ENCODE assay signal across 19 cellular contexts in the genomic region with DNA sequence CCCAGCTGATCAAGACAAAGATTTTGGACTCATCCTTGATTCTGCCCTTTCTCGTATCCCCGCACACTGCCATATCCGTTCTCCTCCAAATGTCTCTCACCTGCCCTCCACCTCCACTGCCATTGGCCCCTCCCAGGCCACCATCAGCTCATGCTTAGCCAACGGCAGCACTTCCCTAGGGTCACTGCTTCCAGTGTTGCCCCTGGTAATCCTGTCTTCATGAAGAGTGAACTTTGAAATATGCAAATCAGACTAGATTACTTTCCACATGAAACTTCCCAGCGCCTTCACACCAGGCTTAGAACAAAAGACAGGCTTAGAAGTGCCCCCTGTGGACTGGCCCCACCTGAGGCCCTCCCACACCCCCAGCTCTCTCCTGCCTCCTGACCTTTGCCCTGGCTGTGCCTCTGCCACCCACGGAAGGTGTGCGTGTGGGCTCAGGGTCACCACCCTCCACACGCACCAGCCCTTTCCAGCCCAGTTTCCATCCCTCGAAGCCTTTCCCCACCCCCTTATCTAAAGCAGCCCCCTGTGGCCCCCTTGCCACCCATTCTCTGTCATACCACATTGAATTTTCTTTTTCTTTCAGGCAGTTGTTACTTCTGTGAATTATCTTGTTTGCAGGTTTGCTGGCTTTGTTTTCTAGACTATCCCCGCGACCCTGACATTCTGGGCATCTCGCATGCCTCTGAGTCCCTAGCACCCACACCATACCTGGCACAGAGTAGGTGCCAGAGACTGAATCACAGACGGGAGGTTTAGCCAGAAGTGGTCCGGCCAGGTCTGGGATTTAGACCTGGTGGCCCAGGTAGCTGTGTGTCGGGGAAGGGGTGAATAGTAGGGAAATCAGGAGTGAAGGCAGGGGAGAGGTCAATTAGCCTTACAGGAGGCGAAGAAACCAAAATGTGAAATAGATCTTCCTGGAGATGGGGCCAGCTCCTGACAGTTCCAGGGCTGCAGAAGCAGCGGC. TPM values are rescaled to one million over a fixed set of nuclear protein-coding genes. Genes with fewer than 3 reads are reported as not detected.
"Had no signal": no experiment of that assay in that cellular context is flagged by ENCODE, and none has a peak within 500 bp of the region (broad histone marks: within the 10 kb centered on the region; RNA-seq: fewer than 3 reads in every experiment).

No MANE protein-coding gene starts in this region.

- H3K4me3 ChIP-seq: adrenal gland, lower lobe of right lung, neural progenitor cell, ovary, stomach, testis had no signal

- H3K36me3 ChIP-seq: adrenal gland, lower lobe of right lung, neural progenitor cell, ovary, stomach had no signal

- H3K4me2 ChIP-seq: neural progenitor cell had no signal

- DNase-seq: activated B cell treated with CpG ODN at 0.5 μM for 24 hours; activated CD4-positive, alpha-beta T cell treated with anti-CD3 and anti-CD28 coated beads, Interleukin-2, amount 50 U/mL, for 1 hour; lower lobe of right lung; ovary; stimulated activated CD4-positive, alpha-beta T cell treated with anti-CD3 and anti-CD28 coated beads, Interleukin-12 subunit alpha, Interleukin-12 subunit beta, amount 100 ng/mL, for 4 hours; stimulated activated CD4-positive, alpha-beta T cell treated with anti-CD3 and anti-CD28 coated beads, Interleukin-2, amount 100 ng/mL, for 24 hours; SW 1271; testis had no signal

- H3K4me1 ChIP-seq: adrenal gland, lower lobe of right lung, stomach, testis had no signal

- H3K27me3 ChIP-seq: adrenal gland, ovary, testis had no signal

- H3K9me3 ChIP-seq: adrenal gland, lower lobe of right lung, ovary, stomach, testis had no signal

- H2AFZ ChIP-seq: neural progenitor cell had no signal

- H3K27ac ChIP-seq: adrenal gland, lower lobe of right lung, neural progenitor cell, ovary, stomach, testis had no signal

- ATAC-seq: lower lobe of right lung had no signal

- H3K9ac ChIP-seq: neural progenitor cell had no signal

RNA-seq across cellular contexts. Expression of gene C10orf53, which starts 26.8 kb away (rescaled TPM):
- total RNA-seq: activated B cell treated with CpG ODN at 0.5 μM for 24 hours; activated CD8-positive, alpha-beta memory T cell treated with anti-CD3 and anti-CD28 coated beads for 36 hours; activated T-helper 2 cell treated with anti-CD3 and anti-CD28 coated beads, Interferon-gamma antibody, Interleukin-2, Interleukin-4, amounts not matched to agents 10 μg/mL and 5 μg/mL and 100 μg/mL, durations not matched to agents 14 hours and 24 hours and 36 hours; adrenal gland; chondrocyte; dermis microvascular lymphatic vessel endothelial cell; kidney epithelial cell; lower lobe of right lung; ovary; stomach; T-helper 2 cell treated with Interferon-gamma antibody and Interleukin-4, amounts not matched to agents 100 ng/mL and 5 ng/mL, for 36 hours; ureter had no signal
- polyA plus RNA-seq: adrenal gland, esophagus, ovary, stomach had no signal

RNA-seq across cellular contexts. Expression of gene CHAT, which starts 38.9 kb away (rescaled TPM):
- total RNA-seq: activated B cell treated with CpG ODN at 0.5 μM for 24 hours; activated CD8-positive, alpha-beta memory T cell treated with anti-CD3 and anti-CD28 coated beads for 36 hours; adrenal gland; chondrocyte; dermis microvascular lymphatic vessel endothelial cell; kidney epithelial cell; lower lobe of right lung; ovary; ureter had no signal
- polyA plus RNA-seq: adrenal gland, esophagus, ovary, stomach had no signal

RNA-seq across cellular contexts. Expression of gene SLC18A3, which starts 42.6 kb away (rescaled TPM):
- total RNA-seq: activated B cell treated with CpG ODN at 0.5 μM for 24 hours; activated CD8-positive, alpha-beta memory T cell treated with anti-CD3 and anti-CD28 coated beads for 36 hours; chondrocyte; dermis microvascular lymphatic vessel endothelial cell; kidney epithelial cell; lower lobe of right lung; ovary; T-helper 2 cell treated with Interferon-gamma antibody and Interleukin-4, amounts not matched to agents 100 ng/mL and 5 ng/mL, for 36 hours; testis; ureter had no signal
- polyA plus RNA-seq: esophagus, ovary had no signal
